8 cellular contexts compared by ENCODE assay signal in genomic region chr13:29923554-29924481, GRCh38.
A peak's percentile ranks its signal among the peaks of the same experiment; 100 is the strongest.
DNase-seq lines count a peak whose midpoint lies in the region; ATAC-seq and TF ChIP-seq lines count a peak whose summit lies in the region.

No MANE protein-coding gene starts in this region.

- H3K4me1 Mint-ChIP-seq in CD14-positive monocyte, result peaks cover 2% of the 10 kb centered on the region

- H3K27me3 Mint-ChIP-seq in CD14-positive monocyte (ENCODE audit: low read depth in 3 of 3), result peaks cover 0 to 2% (median 0%) of the 10 kb centered on the region in 3 donors

- TF ChIP-seq CTCF in CD14-positive monocyte (IDR thresholded peaks at IDR 0.05) (peak; percentile 85), heart left ventricle (IDR thresholded peaks at IDR 0.05) (peak; percentile 62 to 84 (median 68)), uterus (IDR thresholded peaks at IDR 0.05) (peak; percentile 62 to 75 (median 66))

- H3K36me3 ChIP-seq in heart left ventricle, result no peaks in the 10 kb centered on the region
- H3K36me3 ChIP-seq in uterus, result no peaks in the 10 kb centered on the region

- no peaks in the 10 kb centered on the region for H3K9me3 Mint-ChIP-seq in CD14-positive monocyte

- H3K27ac ChIP-seq in heart left ventricle (peak overlapping the region in 11 of 12 donors; percentile 28 to 81 (median 56)), uterus (peak overlapping the region; percentile 88 to 89)

- no peaks in the 10 kb centered on the region for H3K9me3 ChIP-seq in heart left ventricle
- H3K9me3 ChIP-seq in uterus, result no peaks in the 10 kb centered on the region

- H3K4me1 ChIP-seq in heart left ventricle, result peaks cover 0 to 35% (median 26%) of the 10 kb centered on the region in 12 donors
- H3K4me1 ChIP-seq in uterus, result peaks cover 0 to 6% of the 10 kb centered on the region in 2 donors

- H3K4me3 ChIP-seq in heart left ventricle, result no peak overlapping the region
- H3K4me3 ChIP-seq in uterus, result no peak overlapping the region

- H3K36me3 Mint-ChIP-seq in CD14-positive monocyte, result no peaks in the 10 kb centered on the region

- H3K27me3 ChIP-seq in heart left ventricle, result no peaks in the 10 kb centered on the region
- no peaks in the 10 kb centered on the region for H3K27me3 ChIP-seq in uterus

- TF ChIP-seq POLR2A in heart left ventricle (IDR thresholded peaks at IDR 0.05), result no peak
- peak in 1 of 2 donors; percentile 16 for TF ChIP-seq POLR2A in uterus (IDR thresholded peaks at IDR 0.05)

- intact Hi-C loops in CD14-positive monocyte (cut with micrococcal nuclease) (loop anchor here in 1 of 2 donors (10.0 kb wide), 1 partner anchor 159 kb away; no protein-coding TSS in a partner anchor), heart left ventricle (cut with DNase I) (loop anchor here in 7 of 10 donors (2.0 to 10.0 kb wide), 8 partner anchors 69 to 419 kb away; partner anchors contain the start of gene UBL3 (in 3 of the 7)), uterus (cut with DNase I; ENCODE audit: low total_unique reads) (no loop called here)

- ATAC-seq in HG02678 (IDR thresholded peaks at IDR 0.05; ENCODE audit: unreplicated experiment), result peak; percentile 69
- ATAC-seq in heart left ventricle, result peak; percentile 72 to 84 (median 80)
- ATAC-seq in HG03521 (IDR thresholded peaks at IDR 0.05; ENCODE audit: unreplicated experiment), result no peak

- WGBS in heart left ventricle, 4 donors, result 39 to 45% (median 44%) methylated on average over 12 of the region's 12 CpGs

- no peak overlapping the region for H3K4me3 Mint-ChIP-seq in CD14-positive monocyte

- peak; percentile 72 for DNase-seq in CD14-positive monocyte (ENCODE audit: low spot score)
- DNase-seq in RPMI8226, result peak; percentile 62
- DNase-seq in activated naive CD4-positive, alpha-beta T cell treated with anti-CD3 and anti-CD28 coated beads, Interleukin-2, amount 50 U/mL, for 16 hours, result peak; percentile 63
- DNase-seq in heart left ventricle, result peak; percentile 40 to 79 (median 71)
- peak; percentile 68 for DNase-seq in pulmonary artery endothelial cell (ENCODE audit: low read depth, low spot score)
- peak; percentile 82 to 89 for DNase-seq in uterus

- H3K27ac Mint-ChIP-seq in CD14-positive monocyte, result peak overlapping the region in 3 of 7 donors; percentile 2 to 41 (median 3)
